8 cellular contexts compared by ENCODE assay signal in the genomic region with DNA sequence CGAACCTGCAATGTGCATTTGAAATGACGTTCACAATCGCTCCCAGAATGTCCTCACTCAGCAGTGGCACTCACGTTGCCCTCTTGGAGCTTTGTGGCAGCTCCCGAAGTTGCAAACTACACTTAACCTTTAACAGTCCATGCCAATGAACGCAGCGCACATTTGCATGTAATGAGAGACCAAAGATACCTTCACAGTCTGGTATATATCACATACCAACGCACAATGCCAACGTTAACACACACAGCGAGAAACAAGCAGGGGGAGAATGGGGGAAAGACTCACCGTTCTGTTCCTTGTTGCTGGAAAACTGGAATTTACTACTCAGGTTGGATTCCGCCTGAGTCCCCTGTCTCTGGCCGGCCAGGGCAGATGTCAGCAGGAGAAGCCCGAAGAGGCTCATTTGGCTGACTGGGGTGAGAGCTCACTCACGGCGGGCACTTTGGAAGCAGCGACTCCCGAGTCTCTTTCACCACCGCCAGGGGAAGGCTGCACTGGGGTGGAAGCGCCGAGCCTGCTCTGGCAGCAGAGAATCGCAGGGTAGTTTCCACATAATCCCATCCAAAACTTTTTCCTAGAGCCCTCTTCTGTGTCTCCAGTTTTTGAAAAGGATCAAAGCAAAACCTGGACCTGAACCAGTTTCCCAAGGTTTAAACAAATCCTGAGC. TPM values are rescaled to one million over a fixed set of nuclear protein-coding genes. Genes with fewer than 3 reads are reported as not detected.
DNase-seq lines count a peak whose midpoint lies in the region; ATAC-seq and TF ChIP-seq lines count a peak whose summit lies in the region.

No MANE protein-coding gene starts in this region.

- H3K4me3 ChIP-seq in HFF-Myc (replicated peaks; ENCODE audit: low read depth, low read length) (peak overlapping the region; percentile 72), lower lobe of right lung (peak overlapping the region; percentile 64), subcutaneous abdominal adipose tissue (ENCODE audit: low read depth in 1 of 5, low read length in 5 of 5) (peak overlapping the region; percentile 79 to 97 (median 92))

- peaks cover 42% of the 10 kb centered on the region for H3K4me1 Mint-ChIP-seq in endothelial cell (ENCODE audit: unreplicated experiment)

- H3K36me3 ChIP-seq in lower lobe of right lung, result no peaks in the 10 kb centered on the region
- H3K36me3 ChIP-seq in subcutaneous abdominal adipose tissue (ENCODE audit: control insufficient read depth in 5 of 5, insufficient read depth in 5 of 5, low read length in 5 of 5), result no peaks in the 10 kb centered on the region

- H3K9me3 Mint-ChIP-seq in endothelial cell (ENCODE audit: unreplicated experiment), result no peaks in the 10 kb centered on the region

- peaks cover 2% of the 10 kb centered on the region for H3K36me3 Mint-ChIP-seq in endothelial cell (ENCODE audit: low read depth, unreplicated experiment)

- H3K9me3 ChIP-seq in lower lobe of right lung (no peaks in the 10 kb centered on the region), subcutaneous abdominal adipose tissue (ENCODE audit: control insufficient read depth in 5 of 5, low read length in 5 of 5) (no peaks in the 10 kb centered on the region)

- H3K27ac ChIP-seq in lower lobe of right lung (peak overlapping the region; percentile 85), subcutaneous abdominal adipose tissue (ENCODE audit: low read depth, low read length) (peak overlapping the region; percentile 91)

- peak overlapping the region; percentile 65 to 89 (median 82) for H3K9ac ChIP-seq in subcutaneous abdominal adipose tissue (ENCODE audit: low read length in 5 of 5)

- DNase-seq in Ammon's horn (ENCODE audit: low spot score), result peak; percentile 75
- no peak for DNase-seq in HFF-Myc (ENCODE audit: extremely low read depth, low read depth)
- peak; percentile 30 for DNase-seq in SK-N-DZ (ENCODE audit: low spot score)
- DNase-seq in endothelial cell (ENCODE audit: low spot score), result peak; percentile 69
- peak; percentile 76 for DNase-seq in lower lobe of right lung
- DNase-seq in NCI-H1436 treated with DMSO at 0.1 percent for 48 hours (lab: John Stamatoyannopoulos, UW), result no peak

- peak; percentile 50 to 70 for ATAC-seq in lower lobe of right lung
- no peak for ATAC-seq in GM21529 (IDR thresholded peaks at IDR 0.05; ENCODE audit: unreplicated experiment)

- H3K27me3 Mint-ChIP-seq in endothelial cell (ENCODE audit: unreplicated experiment), result peaks cover 7% of the 10 kb centered on the region

- TF ChIP-seq CTCF in HFF-Myc (IDR thresholded peaks at IDR 0.05; ENCODE audit: low read depth, low read length, missing control alignments) (peak; percentile 52), endothelial cell (IDR thresholded peaks at IDR 0.05; ENCODE audit: unreplicated experiment) (no peak), lower lobe of right lung (IDR thresholded peaks at IDR 0.05) (peak; percentile 33)

- intact Hi-C loops in lower lobe of right lung (cut with DNase I), result no loop called here

- peak overlapping the region; percentile 98 for H3K4me3 Mint-ChIP-seq in endothelial cell (ENCODE audit: unreplicated experiment)

- H3K4me1 ChIP-seq in lower lobe of right lung (peaks cover 35% of the 10 kb centered on the region), subcutaneous abdominal adipose tissue (ENCODE audit: control insufficient read depth in 5 of 5, insufficient read depth in 5 of 5, low read length in 5 of 5) (peaks cover 6 to 46% (median 43%) of the 10 kb centered on the region in 5 donors)

- peak overlapping the region; percentile 80 for H3K27ac Mint-ChIP-seq in endothelial cell (ENCODE audit: unreplicated experiment)

- H3K27me3 ChIP-seq in lower lobe of right lung (ENCODE audit: low read depth), result no peaks in the 10 kb centered on the region
- H3K27me3 ChIP-seq in subcutaneous abdominal adipose tissue (ENCODE audit: control insufficient read depth in 5 of 5, insufficient read depth in 4 of 5, low read length in 5 of 5), result no peaks in the 10 kb centered on the region

RNA-seq across cellular contexts. Expression of a gene that starts 1.0 kb away (rescaled TPM):
- polyA plus RNA-seq in SK-N-DZ (2014; cell fraction: cytosol; rRNA removed), result 0.03 and 1.3 TPM in 2 replicates
- polyA plus RNA-seq in SK-N-DZ (2014; cell fraction: nucleus; rRNA removed), result not detected in 2 replicates
- total RNA-seq in endothelial cell (ENCODE audit: unreplicated experiment) (22.0 TPM), lower lobe of right lung (30.6 TPM)

Comparison
In these comparisons a context has a peak if more than half of its experiments do, and no peak if none do; other contexts are left out.
1. DNase-seq: peak in Ammon's horn (single experiment), SK-N-DZ (single experiment), endothelial cell (single experiment) and lower lobe of right lung (single experiment); none in HFF-Myc (single experiment) and NCI-H1436 treated with DMSO at 0.1 percent for 48 hours (single experiment).
2. Peak in every context shown above with its lines, with median percentiles within 50 percentile points of each other: H3K4me3 ChIP-seq.